22 cellular contexts compared by ENCODE assay signal in the genomic region with DNA sequence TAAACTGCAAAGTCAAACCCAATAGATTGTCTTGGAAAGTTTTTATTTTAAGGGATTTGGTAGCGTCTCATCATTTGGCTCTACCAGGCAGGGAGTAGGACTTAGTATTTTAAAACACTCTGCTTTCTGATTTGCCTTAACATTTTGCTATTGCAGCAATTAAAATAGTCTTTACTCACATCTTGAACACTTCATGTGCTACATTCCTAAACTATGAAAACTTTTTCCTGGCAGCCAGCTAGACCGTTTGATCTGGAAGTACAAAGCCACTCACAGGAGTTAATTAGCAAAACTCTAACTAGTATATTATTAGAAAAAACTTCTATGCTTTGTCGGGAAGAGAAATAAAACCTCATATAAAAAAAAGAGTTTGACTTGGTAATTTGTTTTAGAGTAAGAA.
"Had no signal": no experiment of that assay in that cellular context is flagged by ENCODE, and none has a peak within 500 bp of the region (broad histone marks: within the 10 kb centered on the region; RNA-seq: fewer than 3 reads in every experiment).

No MANE protein-coding gene starts in this region.

- H3K4me1 ChIP-seq: colonic mucosa, gastrocnemius medialis, heart right ventricle, left lung, lower lobe of right lung, psoas muscle, right atrium auricular region, sigmoid colon, stomach had no signal

- H3K27me3 ChIP-seq: colonic mucosa, gastrocnemius medialis, heart right ventricle, left lung, right atrium auricular region, sigmoid colon, stomach had no signal

- H3K9me3 ChIP-seq: colonic mucosa, gastrocnemius medialis, heart right ventricle, left lung, lower lobe of right lung, psoas muscle, right atrium auricular region, sigmoid colon, stomach had no signal

- H3K36me3 ChIP-seq: colonic mucosa, gastrocnemius medialis, heart right ventricle, left lung, lower lobe of right lung, right atrium auricular region, sigmoid colon, stomach had no signal

- H3K27ac ChIP-seq: colonic mucosa, gastrocnemius medialis, left lung, lower lobe of right lung, psoas muscle, right atrium auricular region, sigmoid colon, stomach had no signal

- ATAC-seq: gastrocnemius medialis, left lung, lower lobe of right lung, psoas muscle had no signal

- H3K4me3 ChIP-seq: colonic mucosa, gastrocnemius medialis, heart right ventricle, left lung, lower lobe of right lung, psoas muscle, right atrium auricular region, sigmoid colon, skin epidermis, stomach had no signal

- DNase-seq: cerebellar nuclear complex; colonic mucosa; effector CD4-positive, alpha-beta T cell; endodermal cell; gastrocnemius medialis; heart right ventricle; hypothalamus; islet precursor cell; lower lobe of right lung; mesenchymal stem cell; midbrain; naive B cell; nephron progenitor cell; psoas muscle; sigmoid colon; stimulated activated CD4-positive, alpha-beta T cell treated with anti-CD3 and anti-CD28 coated beads, Interleukin-12 subunit alpha, Interleukin-12 subunit beta, amount 100 ng/mL, for 4 hours; stimulated activated naive CD4-positive, alpha-beta T cell; stomach; substantia nigra had no signal
